9 cellular contexts compared by ENCODE assay signal in genomic region chr12:95815635-95816212, GRCh38. TPM values are rescaled to one million over a fixed set of nuclear protein-coding genes. Genes with fewer than 3 reads are reported as not detected.
A peak's percentile ranks its signal among the peaks of the same experiment; 100 is the strongest.
DNase-seq lines count a peak whose midpoint lies in the region; ATAC-seq and TF ChIP-seq lines count a peak whose summit lies in the region.
"Had no signal": no experiment of that assay in that cellular context is flagged by ENCODE, and none has a peak within 500 bp of the region (broad histone marks: within the 10 kb centered on the region; RNA-seq: fewer than 3 reads in every experiment).

No MANE protein-coding gene starts in this region.

- TF ChIP-seq CTCF in AG10803 (conservative IDR thresholded peaks at IDR 0.05; ENCODE audit: low read length) (peak; percentile 91), epithelial cell of proximal tubule (conservative IDR thresholded peaks at IDR 0.05; ENCODE audit: low read depth, low read length) (peak; percentile 74), progenitor cell of endocrine pancreas (IDR thresholded peaks at IDR 0.05; ENCODE audit: unreplicated experiment) (peak; percentile 74)

- CTCF ChIA-PET in HEK293T (lab: Yijun Ruan, JAX): no interaction called here

- POLR2A ChIA-PET in HEK293T (lab: Yijun Ruan, JAX): no interaction called here

- H3K9me3 Mint-ChIP-seq in progenitor cell of endocrine pancreas (ENCODE audit: low read depth): no peaks in the 10 kb centered on the region
- H3K9me3 Mint-ChIP-seq: activated naive CD8-positive, alpha-beta T cell treated with anti-CD3 and anti-CD28 coated beads, Interleukin-2, amount 10 ng/mL, durations not matched to agents 7 days and 5 days had no signal

- no peaks in the 10 kb centered on the region for H3K36me3 Mint-ChIP-seq in progenitor cell of endocrine pancreas (ENCODE audit: insufficient read depth)
- H3K36me3 Mint-ChIP-seq: activated naive CD8-positive, alpha-beta T cell treated with anti-CD3 and anti-CD28 coated beads, Interleukin-2, amount 10 ng/mL, durations not matched to agents 7 days and 5 days had no signal

- DNase-seq in AG10803 (ENCODE audit: low read depth): peak; percentile 54
- DNase-seq in HEK293T (ENCODE audit: extremely low spot score): peak; percentile 37
- DNase-seq in OCI-M1 (lab: John Stamatoyannopoulos, UW): peak; percentile 42
- DNase-seq in epithelial cell of proximal tubule (ENCODE audit: low read depth): no peak
- no peak for DNase-seq in progenitor cell of endocrine pancreas (ENCODE audit: low spot score, unreplicated experiment)
- DNase-seq in activated CD4-positive, CD25-positive, alpha-beta regulatory T cell (lab: John Stamatoyannopoulos, UW): no peak
- DNase-seq in mesenteric fat pad (ENCODE audit: low spot score): no peak
- DNase-seq: activated naive CD8-positive, alpha-beta T cell treated with anti-CD3 and anti-CD28 coated beads, Interleukin-2, amount 10 ng/mL, durations not matched to agents 7 days and 5 days had no signal

- no peaks in the 10 kb centered on the region for H3K4me1 Mint-ChIP-seq in progenitor cell of endocrine pancreas (ENCODE audit: low read depth)
- H3K4me1 Mint-ChIP-seq: activated naive CD8-positive, alpha-beta T cell treated with anti-CD3 and anti-CD28 coated beads, Interleukin-2, amount 10 ng/mL, durations not matched to agents 7 days and 5 days had no signal

- no peaks in the 10 kb centered on the region for H3K27me3 Mint-ChIP-seq in progenitor cell of endocrine pancreas

- H3K4me3 ChIP-seq in AG10803 (ENCODE audit: low read length) (no peak overlapping the region), epithelial cell of proximal tubule (ENCODE audit: low read depth, low read length) (no peak overlapping the region)

- H3K4me3 Mint-ChIP-seq in progenitor cell of endocrine pancreas (ENCODE audit: low read depth): no peak overlapping the region
- H3K4me3 Mint-ChIP-seq: activated naive CD8-positive, alpha-beta T cell treated with anti-CD3 and anti-CD28 coated beads, Interleukin-2, amount 10 ng/mL, durations not matched to agents 7 days and 5 days had no signal

- no peak overlapping the region for H3K27ac Mint-ChIP-seq in progenitor cell of endocrine pancreas
- H3K27ac Mint-ChIP-seq: activated naive CD8-positive, alpha-beta T cell treated with anti-CD3 and anti-CD28 coated beads, Interleukin-2, amount 10 ng/mL, durations not matched to agents 7 days and 5 days had no signal

- ATAC-seq in GM21423 (IDR thresholded peaks at IDR 0.05; ENCODE audit: unreplicated experiment): no peak

TF ChIP-seq in HEK293T, 16 proteins besides CTCF, POLR2A, EP300 and RAD21:
- no peak for TF ChIP-seq PKNOX1 (IDR thresholded peaks at IDR 0.05)
- no peak for TF ChIP-seq FOXK2 (IDR thresholded peaks at IDR 0.05)
- TF ChIP-seq FOXM1 (IDR thresholded peaks at IDR 0.05; ENCODE audit: borderline replicate concordance): no peak

RNA-seq across cellular contexts. Expression of gene NTN4, which starts 25.2 kb away (rescaled TPM):
- total RNA-seq in epithelial cell of proximal tubule (110 and 120 TPM in 2 replicates), progenitor cell of endocrine pancreas (7.2 and 7.4 TPM in 2 replicates), mesenteric fat pad (11.6 TPM)

RNA-seq across cellular contexts. Expression of gene SNRPF, which starts 43.0 kb away (rescaled TPM):
- 36.5 and 37.2 TPM in 2 replicates for total RNA-seq in epithelial cell of proximal tubule
- 48.5 and 49.3 TPM in 2 replicates for total RNA-seq in progenitor cell of endocrine pancreas
- 15.7 TPM for total RNA-seq in mesenteric fat pad

Comparison
In these comparisons a context has a peak if more than half of its experiments do, and no peak if none do; other contexts are left out.
1. DNase-seq: peak in AG10803 (single experiment), HEK293T (single experiment) and OCI-M1 (single experiment); none in epithelial cell of proximal tubule (single experiment), progenitor cell of endocrine pancreas (single experiment), activated CD4-positive, CD25-positive, alpha-beta regulatory T cell (0 of 4) and mesenteric fat pad (single experiment).
2. Peak in every context shown above with its lines, with median percentiles within 50 percentile points of each other: CTCF ChIP-seq.